In genomic region chr1:28045777-28046176, GRCh38 we compare ENCODE assay signal across 1 cellular context.
TF ChIP-seq lines count a peak whose summit lies in the region.

No MANE protein-coding gene starts in this region.

TF ChIP-seq in GM23338, 12 proteins besides CTCF, POLR2A, EP300 and RAD21 (continued from another document):
- TF ChIP-seq ZNF462 (CRISPR knock-in tag; IDR thresholded peaks at IDR 0.05) (no peak), POLR2AphosphoS5 (IDR thresholded peaks at IDR 0.05; ENCODE audit: low read depth) (no peak), JUNB (IDR thresholded peaks at IDR 0.05; ENCODE audit: unreplicated experiment) (no peak)
TF ChIP-seq in GM23338: peak in this region for 0.
